ENCODE assay signal across 22 cellular contexts in genomic region chr6:21171801-21172200, GRCh38.
"Had no signal": no experiment of that assay in that cellular context is flagged by ENCODE, and none has a peak within 500 bp of the region (broad histone marks: within the 10 kb centered on the region; RNA-seq: fewer than 3 reads in every experiment).

No MANE protein-coding gene starts in this region.

- H3K36me3 Mint-ChIP-seq: stimulated activated effector memory CD8-positive, alpha-beta T cell treated with anti-CD3 and anti-CD28 coated beads, Interleukin-12 subunit alpha, Interleukin-12 subunit beta, amount 100 ng/mL, for 72 hours had no signal

- H3K27me3 ChIP-seq: esophagus squamous epithelium, right lobe of liver, stomach, suprapubic skin, tibial nerve had no signal

- H3K4me1 ChIP-seq: esophagus squamous epithelium, lower lobe of right lung, right lobe of liver, stomach, suprapubic skin, tibial nerve had no signal

- H3K27me3 Mint-ChIP-seq: activated CD4-positive, alpha-beta memory T cell treated with anti-CD3 and anti-CD28 coated beads, Interleukin-2, amount 10 ng/mL, durations not matched to agents 7 days and 5 days; activated CD4-positive, alpha-beta T cell treated with anti-CD3 and anti-CD28 coated beads, Interleukin-2, amount 10 ng/mL, durations not matched to agents 24 days and 14 days; activated naive CD4-positive, alpha-beta T cell treated with anti-CD3 and anti-CD28 coated beads, Interleukin-2, amount 10 ng/mL, durations not matched to agents 7 days and 5 days had no signal

- H3K4me3 ChIP-seq: esophagus squamous epithelium, lower lobe of right lung, mucosa of descending colon, right lobe of liver, stomach, suprapubic skin, tibial nerve had no signal

- H3K4me1 Mint-ChIP-seq: activated CD4-positive, alpha-beta memory T cell treated with anti-CD3 and anti-CD28 coated beads, Interleukin-2, amount 10 ng/mL, durations not matched to agents 7 days and 5 days; activated CD4-positive, alpha-beta T cell treated with anti-CD3 and anti-CD28 coated beads, Interleukin-2, amount 10 ng/mL, durations not matched to agents 24 days and 14 days; activated naive CD4-positive, alpha-beta T cell treated with anti-CD3 and anti-CD28 coated beads, Interleukin-2, amount 10 ng/mL, durations not matched to agents 7 days and 5 days; endodermal cell; stimulated activated effector memory CD8-positive, alpha-beta T cell treated with anti-CD3 and anti-CD28 coated beads, Interleukin-12 subunit alpha, Interleukin-12 subunit beta, amount 100 ng/mL, for 72 hours had no signal

- H3K36me3 ChIP-seq: esophagus squamous epithelium, lower lobe of right lung, right lobe of liver, stomach, suprapubic skin, tibial nerve had no signal

- H3K4me3 Mint-ChIP-seq: activated CD4-positive, alpha-beta memory T cell treated with anti-CD3 and anti-CD28 coated beads, Interleukin-2, amount 10 ng/mL, durations not matched to agents 7 days and 5 days; activated CD4-positive, alpha-beta T cell treated with anti-CD3 and anti-CD28 coated beads, Interleukin-2, amount 10 ng/mL, durations not matched to agents 24 days and 14 days; activated naive CD4-positive, alpha-beta T cell treated with anti-CD3 and anti-CD28 coated beads, Interleukin-2, amount 10 ng/mL, durations not matched to agents 7 days and 5 days; activated T-cell treated with anti-CD3 and anti-CD28 coated beads, Interleukin-2, amount 50 U/mL, for 72 hours; endodermal cell; stimulated activated effector memory CD8-positive, alpha-beta T cell treated with anti-CD3 and anti-CD28 coated beads, Interleukin-12 subunit alpha, Interleukin-12 subunit beta, amount 100 ng/mL, for 72 hours had no signal

- ATAC-seq: activated T-cell treated with anti-CD3 and anti-CD28 coated beads, Interleukin-2, amount 50 U/mL, for 72 hours; left lobe of liver; lower lobe of right lung; mucosa of descending colon; right lobe of liver; stimulated activated effector memory CD8-positive, alpha-beta T cell treated with anti-CD3 and anti-CD28 coated beads, Interleukin-12 subunit alpha, Interleukin-12 subunit beta, amount 100 ng/mL, for 72 hours had no signal

- H3K9me3 ChIP-seq: esophagus squamous epithelium, lower lobe of right lung, mucosa of descending colon, right lobe of liver, stomach, suprapubic skin, tibial nerve had no signal

- H3K27ac Mint-ChIP-seq: activated CD4-positive, alpha-beta memory T cell treated with anti-CD3 and anti-CD28 coated beads, Interleukin-2, amount 10 ng/mL, durations not matched to agents 7 days and 5 days; activated CD4-positive, alpha-beta T cell treated with anti-CD3 and anti-CD28 coated beads, Interleukin-2, amount 10 ng/mL, durations not matched to agents 24 days and 14 days; activated naive CD4-positive, alpha-beta T cell treated with anti-CD3 and anti-CD28 coated beads, Interleukin-2, amount 10 ng/mL, durations not matched to agents 7 days and 5 days; activated T-cell treated with anti-CD3 and anti-CD28 coated beads, Interleukin-2, amount 50 U/mL, for 72 hours; endodermal cell; stimulated activated effector memory CD8-positive, alpha-beta T cell treated with anti-CD3 and anti-CD28 coated beads, Interleukin-12 subunit alpha, Interleukin-12 subunit beta, amount 100 ng/mL, for 72 hours had no signal

- H3K9me3 Mint-ChIP-seq: activated CD4-positive, alpha-beta memory T cell treated with anti-CD3 and anti-CD28 coated beads, Interleukin-2, amount 10 ng/mL, durations not matched to agents 7 days and 5 days; activated naive CD4-positive, alpha-beta T cell treated with anti-CD3 and anti-CD28 coated beads, Interleukin-2, amount 10 ng/mL, durations not matched to agents 7 days and 5 days; endodermal cell; stimulated activated effector memory CD8-positive, alpha-beta T cell treated with anti-CD3 and anti-CD28 coated beads, Interleukin-12 subunit alpha, Interleukin-12 subunit beta, amount 100 ng/mL, for 72 hours had no signal

- H3K27ac ChIP-seq: esophagus squamous epithelium, lower lobe of right lung, right lobe of liver, stomach, suprapubic skin, tibial nerve had no signal

- DNase-seq: activated CD4-positive, alpha-beta memory T cell treated with anti-CD3 and anti-CD28 coated beads, Interleukin-2, amount 10 ng/mL, durations not matched to agents 7 days and 5 days; activated effector memory CD4-positive, alpha-beta T cell treated with anti-CD3 and anti-CD28 coated beads, Interleukin-2, amount 50 U/mL, for 16 hours; activated naive CD4-positive, alpha-beta T cell treated with anti-CD3 and anti-CD28 coated beads, Interleukin-2, amount 10 ng/mL, durations not matched to agents 7 days and 5 days; activated T-cell treated with anti-CD3 and anti-CD28 coated beads, Interleukin-2, amount 50 U/mL, for 72 hours; cerebellar nuclear complex; cortex of kidney; endodermal cell; esophagus squamous epithelium; foreskin fibroblast; lower lobe of right lung; mesendoderm; mucosa of descending colon; occipital lobe; right lobe of liver; small intestine; stimulated activated CD4-positive, alpha-beta T cell treated with anti-CD3 and anti-CD28 coated beads, Interleukin-2, amount 100 ng/mL, for 24 hours; stomach had no signal
